14 cellular contexts compared by ENCODE assay signal in the genomic region with DNA sequence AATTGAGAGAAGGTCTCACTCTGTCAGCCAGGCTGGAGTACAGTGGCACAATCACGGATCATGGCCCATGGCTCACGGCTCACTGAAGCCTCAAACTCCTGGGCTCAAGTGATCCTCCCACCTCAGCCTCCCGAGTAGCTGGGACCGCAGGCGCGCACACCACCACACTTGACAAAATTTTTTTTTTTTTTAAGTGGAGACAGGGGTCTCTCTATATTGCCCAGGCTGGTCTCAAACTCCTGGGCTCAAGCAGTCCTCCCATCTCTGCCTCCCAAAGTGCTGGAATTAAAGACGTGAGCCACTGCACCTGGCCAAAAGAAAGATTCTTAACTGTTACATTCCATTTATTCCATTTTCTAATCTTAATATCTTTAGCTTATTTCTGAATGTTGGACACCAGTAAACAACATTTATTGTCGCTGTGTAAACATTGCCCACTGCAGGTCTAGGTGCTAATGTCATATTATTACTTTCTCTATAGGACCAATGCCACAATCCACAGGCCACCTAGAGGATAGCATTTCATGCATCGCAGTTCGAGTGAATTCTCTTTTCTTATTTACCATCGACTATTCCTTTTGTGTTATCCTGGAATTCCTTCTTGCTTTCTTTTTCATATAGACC.
DNase-seq lines count a peak whose midpoint lies in the region; ATAC-seq and TF ChIP-seq lines count a peak whose summit lies in the region.
"Had no signal": no experiment of that assay in that cellular context is flagged by ENCODE, and none has a peak within 500 bp of the region (broad histone marks: within the 10 kb centered on the region; RNA-seq: fewer than 3 reads in every experiment).

No MANE protein-coding gene starts in this region.

- no peaks in the 10 kb centered on the region for H4K20me1 ChIP-seq in H9 (ENCODE audit: control insufficient read depth, insufficient read depth, insufficient read length)

- no peak overlapping the region for H4K91ac ChIP-seq in H9 (ENCODE audit: insufficient read length, low read depth, low read length)

- no peak overlapping the region for H2BK120ac ChIP-seq in H9 (ENCODE audit: low read depth, low read length, poor library complexity, severe bottlenecking)

- no peak overlapping the region for H3K27ac Mint-ChIP-seq in activated naive CD4-positive, alpha-beta T cell treated with anti-CD3 and anti-CD28 coated beads, Interleukin-2, amount 50 U/mL, for 24 hours
- H3K27ac Mint-ChIP-seq in activated naive CD4-positive, alpha-beta T cell treated with anti-CD3 and anti-CD28 coated beads, Interleukin-2, amount 10 ng/mL, durations not matched to agents 7 days and 5 days, result no peak overlapping the region
- H3K27ac Mint-ChIP-seq in H9 (no peak overlapping the region), WTC11 (peak overlapping the region; percentile 87)
- H3K27ac Mint-ChIP-seq: IgD-negative memory B cell had no signal

- no peak overlapping the region for H2AK5ac ChIP-seq in H9 (ENCODE audit: insufficient read length, low read length)

- no peak overlapping the region for H2AFZ ChIP-seq in H9 (ENCODE audit: low read length)

- no peak overlapping the region for H3K23ac ChIP-seq in H9 (ENCODE audit: insufficient read length, low read depth, low read length)

- H3K36me3 Mint-ChIP-seq in activated naive CD4-positive, alpha-beta T cell treated with anti-CD3 and anti-CD28 coated beads, Interleukin-2, amount 50 U/mL, for 24 hours, result peaks cover 15% of the 10 kb centered on the region
- peaks cover 2% of the 10 kb centered on the region for H3K36me3 Mint-ChIP-seq in activated naive CD4-positive, alpha-beta T cell treated with anti-CD3 and anti-CD28 coated beads, Interleukin-2, amount 10 ng/mL, durations not matched to agents 7 days and 5 days
- peaks cover 0 to 2% (median 0%) of the 10 kb centered on the region in 3 experiments; a peak in 1 of 7 replicates for H3K36me3 Mint-ChIP-seq in H9 (ENCODE audit: insufficient read depth in 1 of 3, low read depth in 3 of 3)
- H3K36me3 Mint-ChIP-seq in WTC11, result no peaks in the 10 kb centered on the region
- H3K36me3 Mint-ChIP-seq: IgD-negative memory B cell had no signal

- H4K8ac ChIP-seq in H9 (replicated peaks; ENCODE audit: insufficient read length, low read depth, low read length), result no peak overlapping the region

- H2BK12ac ChIP-seq in H9 (ENCODE audit: insufficient read length, low read depth, low read length), result no peak overlapping the region

- H3K4me2 ChIP-seq in H9 (ENCODE audit: insufficient read depth, insufficient read length, low read length), result no peak overlapping the region

- TF ChIP-seq CTCF in H9 (conservative IDR thresholded peaks at IDR 0.05) (no peak), WTC11 (IDR thresholded peaks at IDR 0.05) (no peak), ascending aorta (IDR thresholded peaks at IDR 0.05) (no peak)

- H3K4me1 ChIP-seq in H9 (ENCODE audit: insufficient read depth, low read length) (peaks cover 14% of the 10 kb centered on the region), ascending aorta (no peaks in the 10 kb centered on the region)

- POLR2A ChIA-PET in WTC11 (lab: Charles Lee), result no interaction called here

- WGBS in H9 (ENCODE audit: extremely low coverage, insufficient read length, low lambda C conversion rate), result no CpG with 5 or more reads among the region's 11 CpGs

- H3K27ac ChIP-seq in H9 (ENCODE audit: insufficient read length, low read depth, low read length), result no peak overlapping the region
- H3K27ac ChIP-seq in ascending aorta, result no peak overlapping the region
- H3K27ac ChIP-seq: C4-2B had no signal

- H2BK20ac ChIP-seq in H9 (ENCODE audit: low read depth, low read length, poor library complexity, severe bottlenecking), result peak overlapping the region; percentile 51

- CTCF ChIA-PET in activated naive CD4-positive, alpha-beta T cell treated with anti-CD3 and anti-CD28 coated beads, Interleukin-2, amount 10 ng/mL, durations not matched to agents 7 days and 5 days (lab: Charles Lee), result interaction anchor here (0.6 kb wide), 1 partner anchor 13 kb away, joined by 3 read pairs; no protein-coding TSS in a partner anchor
- CTCF ChIA-PET in WTC11 (lab: Charles Lee), result no interaction called here

- H3K9me3 ChIP-seq in H9 (ENCODE audit: control insufficient read depth, low read depth, low read length) (no peaks in the 10 kb centered on the region), ascending aorta (no peaks in the 10 kb centered on the region)
- H3K9me3 ChIP-seq: BE2C had no signal

- peak overlapping the region; percentile 16 for H3K4me3 Mint-ChIP-seq in activated naive CD4-positive, alpha-beta T cell treated with anti-CD3 and anti-CD28 coated beads, Interleukin-2, amount 50 U/mL, for 24 hours
- H3K4me3 Mint-ChIP-seq in activated naive CD4-positive, alpha-beta T cell treated with anti-CD3 and anti-CD28 coated beads, Interleukin-2, amount 10 ng/mL, durations not matched to agents 7 days and 5 days, result no peak overlapping the region
- no peak overlapping the region for H3K4me3 Mint-ChIP-seq in H9
- no peak overlapping the region for H3K4me3 Mint-ChIP-seq in WTC11
- H3K4me3 Mint-ChIP-seq: IgD-negative memory B cell had no signal

- H3K27me3 Mint-ChIP-seq in activated naive CD4-positive, alpha-beta T cell treated with anti-CD3 and anti-CD28 coated beads, Interleukin-2, amount 50 U/mL, for 24 hours, result no peaks in the 10 kb centered on the region
- H3K27me3 Mint-ChIP-seq in activated naive CD4-positive, alpha-beta T cell treated with anti-CD3 and anti-CD28 coated beads, Interleukin-2, amount 10 ng/mL, durations not matched to agents 7 days and 5 days, result no peaks in the 10 kb centered on the region
- H3K27me3 Mint-ChIP-seq in H9 (ENCODE audit: low read depth) (no peaks in the 10 kb centered on the region), WTC11 (ENCODE audit: low read depth) (no peaks in the 10 kb centered on the region)
- H3K27me3 Mint-ChIP-seq: CD4-positive, alpha-beta memory T cell; IgD-negative memory B cell had no signal

- H3K4ac ChIP-seq in H9 (ENCODE audit: low read depth, low read length), result no peak overlapping the region

- no peak overlapping the region for H3T11ph ChIP-seq in H9 (ENCODE audit: low read length)

- ATAC-seq in WTC11, result no peak

- DNase-seq in activated naive CD4-positive, alpha-beta T cell treated with anti-CD3 and anti-CD28 coated beads, Interleukin-2, amount 10 ng/mL, durations not matched to agents 7 days and 5 days, result no peak
- DNase-seq in H9 (peak; percentile 19), WTC11 (ENCODE audit: low spot score) (no peak), nucleus accumbens (lab: John Stamatoyannopoulos, UW) (no peak), ascending aorta (ENCODE audit: low spot score in 2 of 2) (no peak), NCI-H2107 treated with DMSO at 0.1 percent for 48 hours (lab: John Stamatoyannopoulos, UW; ENCODE audit: unreplicated experiment) (no peak)
- DNase-seq: CD4-positive, alpha-beta memory T cell; COR-L47; DMS153; GF-D8 had no signal

- no peaks in the 10 kb centered on the region for H3K36me3 ChIP-seq in ascending aorta
- H3K36me3 ChIP-seq: BE2C had no signal

- no peak overlapping the region for H2BK5ac ChIP-seq in H9 (ENCODE audit: insufficient read length, low read length)

- H2BK15ac ChIP-seq in H9 (ENCODE audit: low read depth, low read length), result no peak overlapping the region

- no peak overlapping the region for H3K18ac ChIP-seq in H9 (ENCODE audit: insufficient read length, low read depth, low read length)

- H3K56ac ChIP-seq in H9 (ENCODE audit: insufficient read length, low read depth, low read length), result no peak overlapping the region

- peaks cover 4% of the 10 kb centered on the region for H3K9me3 Mint-ChIP-seq in activated naive CD4-positive, alpha-beta T cell treated with anti-CD3 and anti-CD28 coated beads, Interleukin-2, amount 50 U/mL, for 24 hours
- H3K9me3 Mint-ChIP-seq in activated naive CD4-positive, alpha-beta T cell treated with anti-CD3 and anti-CD28 coated beads, Interleukin-2, amount 10 ng/mL, durations not matched to agents 7 days and 5 days, result no peaks in the 10 kb centered on the region
- H3K9me3 Mint-ChIP-seq in H9, result no peaks in the 10 kb centered on the region
- peaks cover 8% of the 10 kb centered on the region for H3K9me3 Mint-ChIP-seq in WTC11
- H3K9me3 Mint-ChIP-seq: IgD-negative memory B cell had no signal

- peaks cover 6% of the 10 kb centered on the region; the same call in 1 of the 2 replicates for H3K79me2 ChIP-seq in H9 (ENCODE audit: insufficient read depth, low read length)

- intact Hi-C loops in ascending aorta (cut with DNase I), result no loop called here

- H3K4me1 Mint-ChIP-seq in activated naive CD4-positive, alpha-beta T cell treated with anti-CD3 and anti-CD28 coated beads, Interleukin-2, amount 50 U/mL, for 24 hours, result peaks cover 85% of the 10 kb centered on the region
- peaks cover 25% of the 10 kb centered on the region for H3K4me1 Mint-ChIP-seq in activated naive CD4-positive, alpha-beta T cell treated with anti-CD3 and anti-CD28 coated beads, Interleukin-2, amount 10 ng/mL, durations not matched to agents 7 days and 5 days
- H3K4me1 Mint-ChIP-seq in H9, result peaks cover 33 to 42% of the 10 kb centered on the region in 2 experiments
- peaks cover 45% of the 10 kb centered on the region for H3K4me1 Mint-ChIP-seq in WTC11

- H3K9ac ChIP-seq in H9 (ENCODE audit: extremely low read depth, insufficient read length, low read length), result no peak overlapping the region

- no peak overlapping the region for H3K4me3 ChIP-seq in ascending aorta

- no peaks in the 10 kb centered on the region for H3K79me1 ChIP-seq in H9 (ENCODE audit: insufficient read depth, low read depth, low read length, poor library complexity, severe bottlenecking)

- H3K27me3 ChIP-seq in H9 (ENCODE audit: insufficient read depth, low read length) (no peaks in the 10 kb centered on the region), ascending aorta (no peaks in the 10 kb centered on the region)
- H3K27me3 ChIP-seq: BE2C had no signal

- no peak overlapping the region for H4K5ac ChIP-seq in H9 (ENCODE audit: insufficient read length, low read depth, low read length)

- no peak overlapping the region for H3K14ac ChIP-seq in H9 (ENCODE audit: insufficient read depth, low read length)

- no peaks in the 10 kb centered on the region for H3K23me2 ChIP-seq in H9 (ENCODE audit: insufficient read length, low read depth, low read length, poor library complexity, severe bottlenecking)

TF ChIP-seq in WTC11, 78 proteins besides CTCF, POLR2A, EP300 and RAD21:
- TF ChIP-seq ZNF121 (CRISPR knock-in tag; IDR thresholded peaks at IDR 0.05), result peak; percentile 59; the same call in 1 of the 2 replicates
- TF ChIP-seq ZSCAN18 (CRISPR knock-in tag; IDR thresholded peaks at IDR 0.05), result no peak
